Comparison of ENCODE assay signal across 16 cellular contexts in the genomic region with DNA sequence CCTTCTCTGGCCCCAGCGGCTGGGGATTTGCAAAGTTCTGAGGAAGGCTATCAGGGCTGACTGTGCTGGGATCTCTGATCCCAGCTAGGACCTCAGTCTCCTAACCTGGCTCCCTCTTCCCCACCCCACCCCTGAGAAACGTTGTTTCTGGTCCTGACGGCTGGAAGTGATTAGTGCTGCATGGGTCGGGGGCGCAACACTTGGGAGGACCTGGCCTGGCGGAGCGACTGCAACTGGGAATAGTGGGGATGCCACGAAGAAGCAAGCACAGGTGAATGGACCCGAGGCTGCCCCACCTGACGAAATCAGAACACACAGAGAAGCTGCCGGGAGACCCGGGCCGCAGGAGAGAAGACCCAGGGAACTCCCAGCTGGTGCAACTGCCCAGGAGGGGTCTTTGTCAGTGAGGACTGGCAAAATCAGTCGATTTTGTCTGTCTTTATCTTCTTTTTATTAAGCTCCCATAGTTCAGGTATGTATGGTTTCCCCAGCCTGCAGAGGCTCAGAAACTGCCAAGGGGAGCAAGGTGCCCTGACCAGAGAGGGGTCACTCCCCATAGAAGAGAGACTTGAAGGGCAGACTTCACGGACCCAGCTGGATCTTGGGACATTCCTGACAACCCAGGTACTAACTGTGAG. TPM values are rescaled to one million over a fixed set of nuclear protein-coding genes. Genes with fewer than 3 reads are reported as not detected.
DNase-seq lines count a peak whose midpoint lies in the region; ATAC-seq, FAIRE-seq and TF ChIP-seq lines count a peak whose summit lies in the region.
"Had no signal": no experiment of that assay in that cellular context is flagged by ENCODE, and none has a peak within 500 bp of the region (broad histone marks: within the 10 kb centered on the region; RNA-seq: fewer than 3 reads in every experiment).

No MANE protein-coding gene starts in this region.

- no CpG with 5 or more reads among the region's 15 CpGs for WGBS in H9 (ENCODE audit: extremely low coverage, insufficient read length, low lambda C conversion rate)
- 16% methylated on average over 15 of the region's 15 CpGs; no CpG with 5 or more reads in 1 of the 2 experiments for WGBS in H1 (ENCODE audit: extremely low coverage in 1 of 2, insufficient coverage in 1 of 2, insufficient read length in 1 of 2, insufficient replicate concordance in 2 of 2, low coverage in 1 of 2, low lambda C conversion rate in 2 of 2, missing lambda C conversion rate in 1 of 2), 2 experiments
- 72 to 76% methylated on average over 15 of the region's 15 CpGs for WGBS in lower leg skin, 2 donors

- H3K27ac Mint-ChIP-seq in H9 (0 out of 7 replicates have a peak overlapping the region, but pooled peaks of 1 of the 3 experiments have one; percentile 31), natural killer cell (no peak overlapping the region)
- H3K27ac Mint-ChIP-seq: effector memory CD8-positive, alpha-beta T cell had no signal

- H3K4me3 Mint-ChIP-seq in H9 = peak overlapping the region; percentile 70 to 75
- peak overlapping the region; percentile 56 for H3K4me3 Mint-ChIP-seq in natural killer cell

- ATAC-seq in natural killer cell = no peak
- ATAC-seq: effector memory CD8-positive, alpha-beta T cell; heart left ventricle; K562 had no signal

- H3K9ac ChIP-seq in H9 (ENCODE audit: extremely low read depth, insufficient read length, low read length) (no peak overlapping the region), H1 (replicated peaks in 1 of 4; ENCODE audit: extremely low read depth in 1 of 4, low read depth in 3 of 4, low read length in 3 of 4) (no peak overlapping the region)

- no peak for DNase-seq in AG10803 (ENCODE audit: low read depth)
- no peak for DNase-seq in H9
- DNase-seq in H1 (ENCODE audit: low read depth in 1 of 2, low spot score in 2 of 2) = peak in 1 of 2 experiments; percentile 58
- no peak for DNase-seq in natural killer cell
- DNase-seq in stimulated activated naive CD4-positive, alpha-beta T cell treated with Interleukin-2 at 50 U/mL for 16 hours (lab: John Stamatoyannopoulos, UW) = no peak
- DNase-seq in occipital lobe (lab: John Stamatoyannopoulos, UW) = no peak
- DNase-seq in lower leg skin (ENCODE audit: low spot score in 2 of 2) = no peak
- DNase-seq in retina = no peak
- DNase-seq: activated T-cell treated with anti-CD3 and anti-CD28 coated beads, Interleukin-2, amount 50 U/mL, for 1 hour; effector memory CD8-positive, alpha-beta T cell; NCI-H1436 treated with DMSO at 0.1 percent for 48 hours; NCI-H526 treated with DMSO at 0.1 percent for 48 hours had no signal

- H3K27ac ChIP-seq in H9 (ENCODE audit: insufficient read length, low read depth, low read length) (no peak overlapping the region), H1 (ENCODE audit: low read depth, low read length) (no peak overlapping the region)
- H3K27ac ChIP-seq: heart left ventricle had no signal

- peaks cover 52 to 64% of the 10 kb centered on the region in 2 experiments for H3K4me1 Mint-ChIP-seq in H9
- peaks cover 36 to 65% of the 10 kb centered on the region in 2 donors for H3K4me1 Mint-ChIP-seq in natural killer cell

- no peak overlapping the region for H2BK20ac ChIP-seq in H9 (ENCODE audit: low read depth, low read length, poor library complexity, severe bottlenecking)
- H2BK20ac ChIP-seq in H1 (ENCODE audit: low read length) = no peak overlapping the region

- H3K36me3 Mint-ChIP-seq in H9 (ENCODE audit: insufficient read depth in 1 of 3, low read depth in 3 of 3) = peaks cover 8 to 15% (median 13%) of the 10 kb centered on the region in 3 experiments
- H3K36me3 Mint-ChIP-seq in natural killer cell = no peaks in the 10 kb centered on the region

- H3K36me3 ChIP-seq in H1 (ENCODE audit: control insufficient read depth in 2 of 4, insufficient read depth in 4 of 4, low read length in 3 of 4) = no peaks in the 10 kb centered on the region; a peak in 1 of 8 replicates

- no peak overlapping the region for H2BK15ac ChIP-seq in H9 (ENCODE audit: low read depth, low read length)
- H2BK15ac ChIP-seq in H1 (ENCODE audit: low read length) = no peak overlapping the region

- H3K4ac ChIP-seq in H9 (ENCODE audit: low read depth, low read length) (no peak overlapping the region), H1 (replicated peaks; ENCODE audit: insufficient read length, low read depth, low read length) (no peak overlapping the region)

- CTCF ChIA-PET in H1 (lab: Charles Lee; ENCODE audit: partially characterized antibody) = interaction anchor here (0.7 to 5.1 kb wide), 13 partner anchors 10 to 91 kb away, joined by 3 to 24 read pairs (median 6); a partner anchor contains a TSS

- H3K14ac ChIP-seq in H9 (ENCODE audit: insufficient read depth, low read length) = no peak overlapping the region
- no peak overlapping the region for H3K14ac ChIP-seq in H1 (ENCODE audit: insufficient read length)

- H3K9me3 ChIP-seq in H9 (ENCODE audit: control insufficient read depth, low read depth, low read length) (no peaks in the 10 kb centered on the region), H1 (ENCODE audit: insufficient read depth in 2 of 2, low read depth in 1 of 2, low read length in 1 of 2) (no peaks in the 10 kb centered on the region)
- H3K9me3 ChIP-seq: heart left ventricle had no signal

- no peak for TF ChIP-seq RAD21 in H1 (IDR thresholded peaks at IDR 0.05 in 1 of 2, conservative IDR thresholded peaks at IDR 0.05 in 1 of 2; ENCODE audit: low read depth in 2 of 2, low read length in 2 of 2)

- H3K23me2 ChIP-seq in H9 (ENCODE audit: insufficient read length, low read depth, low read length, poor library complexity, severe bottlenecking) (peaks cover 41% of the 10 kb centered on the region), H1 (ENCODE audit: low read depth, low read length) (peaks cover 35% of the 10 kb centered on the region; the same call in 1 of the 2 replicates)

- H3K4me1 ChIP-seq in H9 (ENCODE audit: insufficient read depth, low read length) (peaks cover 2% of the 10 kb centered on the region; the same call in 1 of the 2 replicates), H1 (replicated peaks in 1 of 4; ENCODE audit: control insufficient read depth in 3 of 4, insufficient read depth in 4 of 4, low read length in 3 of 4) (peaks cover 7 to 59% (median 38%) of the 10 kb centered on the region in 4 experiments)

- H3K9me3 Mint-ChIP-seq in H9 (peaks cover 2 to 5% of the 10 kb centered on the region in 2 experiments; a peak in 3 of 5 replicates), natural killer cell (no peaks in the 10 kb centered on the region)
- H3K9me3 Mint-ChIP-seq: effector memory CD8-positive, alpha-beta T cell had no signal

- no peak overlapping the region for H2BK120ac ChIP-seq in H9 (ENCODE audit: low read depth, low read length, poor library complexity, severe bottlenecking)
- no peak overlapping the region for H2BK120ac ChIP-seq in H1 (replicated peaks; ENCODE audit: low read depth, low read length)

- TF ChIP-seq POLR2A in H1 (IDR thresholded peaks at IDR 0.05; ENCODE audit: control extremely low read depth in 1 of 2, low read depth in 2 of 2, low read length in 2 of 2) (no peak), lower leg skin (IDR thresholded peaks at IDR 0.05) (no peak)

- H4K20me1 ChIP-seq in H9 (ENCODE audit: control insufficient read depth, insufficient read depth, insufficient read length) = no peaks in the 10 kb centered on the region
- H4K20me1 ChIP-seq in H1 (replicated peaks in 1 of 2; ENCODE audit: control insufficient read depth in 1 of 2, insufficient read depth in 2 of 2, low read length in 2 of 2) = peaks cover 0 to 13% of the 10 kb centered on the region in 2 experiments

- no peak overlapping the region for H2AFZ ChIP-seq in H9 (ENCODE audit: low read length)
- H2AFZ ChIP-seq in H1 (ENCODE audit: low read length) = no peak overlapping the region

- H3K27me3 ChIP-seq in H9 (ENCODE audit: insufficient read depth, low read length) (peaks cover 91% of the 10 kb centered on the region), H1 (replicated peaks in 1 of 4; ENCODE audit: control insufficient read depth in 3 of 4, extremely low read depth in 1 of 4, insufficient read depth in 3 of 4, low read length in 3 of 4) (peaks cover 85 to 100% (median 99%) of the 10 kb centered on the region in 4 experiments)

- H3K4me2 ChIP-seq in H9 (ENCODE audit: insufficient read depth, insufficient read length, low read length) (peak overlapping the region; percentile 59), H1 (ENCODE audit: insufficient read depth in 1 of 2, low read depth in 2 of 2, low read length in 2 of 2) (peak overlapping the region; percentile 78 to 97)

- POLR2A ChIA-PET in H1 (lab: Charles Lee; ENCODE audit: partially characterized antibody) = interaction anchor here (0.9 to 9.4 kb wide), 15 partner anchors 10 to 88 kb away, joined by 3 to 73 read pairs (median 4); a partner anchor contains a TSS

- no peak overlapping the region for H3T11ph ChIP-seq in H9 (ENCODE audit: low read length)

- H3K79me2 ChIP-seq in H9 (ENCODE audit: insufficient read depth, low read length) = no peaks in the 10 kb centered on the region
- no peaks in the 10 kb centered on the region for H3K79me2 ChIP-seq in H1 (ENCODE audit: control insufficient read depth in 1 of 2, insufficient read depth in 2 of 2, low read length in 2 of 2)

- no peak overlapping the region for H3K18ac ChIP-seq in H9 (ENCODE audit: insufficient read length, low read depth, low read length)
- no peak overlapping the region for H3K18ac ChIP-seq in H1 (ENCODE audit: extremely low read depth, low read length)

- TF ChIP-seq CTCF in AG10803 (conservative IDR thresholded peaks at IDR 0.05; ENCODE audit: low read length) (no peak), H9 (conservative IDR thresholded peaks at IDR 0.05) (no peak), H1 (IDR thresholded peaks at IDR 0.05; ENCODE audit: control extremely low read depth in 1 of 3, insufficient read depth in 1 of 3, low read depth in 1 of 3, low read length in 3 of 3) (no peak), natural killer cell (IDR thresholded peaks at IDR 0.05) (no peak), lower leg skin (IDR thresholded peaks at IDR 0.05) (no peak)

- H4K91ac ChIP-seq in H9 (ENCODE audit: insufficient read length, low read depth, low read length) (no peak overlapping the region), H1 (replicated peaks; ENCODE audit: insufficient read length, low read length) (no peak overlapping the region)

- no peak for FAIRE-seq in H1 (lab: Jason Lieb, UNC)
- FAIRE-seq: K562 had no signal

- H2BK5ac ChIP-seq in H9 (ENCODE audit: insufficient read length, low read length) = no peak overlapping the region
- H2BK5ac ChIP-seq in H1 (ENCODE audit: low read depth, low read length) = no peak overlapping the region

- intact Hi-C loops in natural killer cell (cut with micrococcal nuclease) (no loop called here), lower leg skin (cut with DNase I; ENCODE audit: low total_unique reads) (no loop called here)

- no peak for TF ChIP-seq EP300 in H1 (IDR thresholded peaks at IDR 0.05; ENCODE audit: borderline replicate concordance in 1 of 2, low read depth in 2 of 2, low read length in 2 of 2)

- no peak overlapping the region for H2AK5ac ChIP-seq in H9 (ENCODE audit: insufficient read length, low read length)
- no peak overlapping the region for H2AK5ac ChIP-seq in H1 (ENCODE audit: low read depth, low read length)

- no peaks in the 10 kb centered on the region for H3K79me1 ChIP-seq in H9 (ENCODE audit: insufficient read depth, low read depth, low read length, poor library complexity, severe bottlenecking)
- H3K79me1 ChIP-seq in H1 (ENCODE audit: low read depth, low read length) = no peaks in the 10 kb centered on the region

- H4K8ac ChIP-seq in H9 (replicated peaks; ENCODE audit: insufficient read length, low read depth, low read length) (no peak overlapping the region), H1 (ENCODE audit: extremely low read depth, insufficient read depth, low read length) (peak overlapping the region; percentile 6)

- H3K56ac ChIP-seq in H9 (ENCODE audit: insufficient read length, low read depth, low read length) (no peak overlapping the region), H1 (replicated peaks; ENCODE audit: insufficient read length, low read depth, low read length) (no peak overlapping the region)

- peaks cover 100% of the 10 kb centered on the region for H3K27me3 Mint-ChIP-seq in H9 (ENCODE audit: low read depth)
- H3K27me3 Mint-ChIP-seq in natural killer cell (ENCODE audit: low read depth in 2 of 2) = peaks cover 0 to 8% of the 10 kb centered on the region in 2 donors

- H3K23ac ChIP-seq in H9 (ENCODE audit: insufficient read length, low read depth, low read length) (no peak overlapping the region), H1 (ENCODE audit: insufficient read length) (no peak overlapping the region)

- peak overlapping the region; percentile 22; the same call in 1 of the 2 replicates for H3K4me3 ChIP-seq in AG10803 (ENCODE audit: low read length)
- H3K4me3 ChIP-seq in H1 (ENCODE audit: extremely low read depth in 1 of 4, insufficient read depth in 2 of 4, low read depth in 3 of 4, low read length in 4 of 4) = peak overlapping the region; percentile 20 to 57 (median 46); a peak in 4 of 8 replicates
- H3K4me3 ChIP-seq in lower leg skin (ENCODE audit: low read depth, poor library complexity, severe bottlenecking) = no peak overlapping the region
- H3K4me3 ChIP-seq: K562 had no signal

- H4K5ac ChIP-seq in H9 (ENCODE audit: insufficient read length, low read depth, low read length) (no peak overlapping the region), H1 (ENCODE audit: insufficient read length, low read depth, low read length) (no peak overlapping the region)

- H2BK12ac ChIP-seq in H9 (ENCODE audit: insufficient read length, low read depth, low read length) = no peak overlapping the region
- no peak overlapping the region for H2BK12ac ChIP-seq in H1 (ENCODE audit: low read depth, low read length)

RNA-seq across cellular contexts. Expression of a gene that starts 0.7 kb away (rescaled TPM):
- total RNA-seq in H9 (2021) (1.1 TPM in 2 replicates), natural killer cell (1 to 10 TPM; 1.7 to 1.9 (median 1.8) TPM), occipital lobe (not detected), lower leg skin (1 to 10 TPM in 1 of 4 donors, under 1 TPM in 1, not detected in 2; 0.55 to 1.2 TPM)
- 0.55 TPM in 1 of 2 replicates, not detected in the other for total RNA-seq in H1 (2021; fragmentation: NEBNext Ultra II Directional; extraction: Animal tissue kit (Norgen Biotek cat#: 25700))
- polyA plus RNA-seq in H1 (2011; rRNA removed) = 0.27 and 0.42 TPM in 2 replicates
- 2.0 TPM for polyA plus RNA-seq in H1 (2011; cell fraction: cytosol; rRNA removed)
- 0.30 TPM for polyA plus RNA-seq in H1 (2011; cell fraction: nucleus; rRNA removed)
- polyA plus RNA-seq in H1 (2012, experiment 1 of 2) = 0.25 to 0.66 TPM (median 0.43 TPM) in 4 replicates
- 0.35 TPM for polyA plus RNA-seq in H1 (2012, experiment 2 of 2)
- 0.20 TPM for polyA plus RNA-seq in H1 (2013, experiment 1 of 2)
- 0.17 TPM for polyA plus RNA-seq in H1 (2013, experiment 2 of 2)
- 0.13 TPM in 1 of 2 replicates, not detected in the other for polyA minus RNA-seq in H1 (2011; rRNA and poly(A)+ RNA removed)
- polyA minus RNA-seq in H1 (2011; cell fraction: cytosol; rRNA and poly(A)+ RNA removed) = not detected
- polyA minus RNA-seq in H1 (2011; cell fraction: nucleus; rRNA and poly(A)+ RNA removed) = 1.7 TPM

RNA-seq across cellular contexts. Expression of a gene that starts 7.4 kb away (rescaled TPM):
- total RNA-seq in H9 (2021) = 23.8 and 28.1 TPM in 2 replicates
- 10.0 and 13.8 TPM in 2 replicates for total RNA-seq in H1 (2021; fragmentation: NEBNext Ultra II Directional; extraction: Animal tissue kit (Norgen Biotek cat#: 25700))
- polyA plus RNA-seq in H1 (2011; rRNA removed) = 12.1 and 23.7 TPM in 2 replicates
- polyA plus RNA-seq in H1 (2011; cell fraction: cytosol; rRNA removed) = 15.4 TPM
- 13.2 TPM for polyA plus RNA-seq in H1 (2011; cell fraction: nucleus; rRNA removed)
- polyA plus RNA-seq in H1 (2012, experiment 1 of 2) = 9.2 to 15.1 TPM (median 14.9 TPM) in 4 replicates
- 10.1 TPM for polyA plus RNA-seq in H1 (2012, experiment 2 of 2)
- 10.7 TPM for polyA plus RNA-seq in H1 (2013, experiment 1 of 2)
- polyA plus RNA-seq in H1 (2013, experiment 2 of 2) = 8.6 TPM
- polyA minus RNA-seq in H1 (2011; rRNA and poly(A)+ RNA removed) = 17.4 and 23.0 TPM in 2 replicates
- polyA minus RNA-seq in H1 (2011; cell fraction: cytosol; rRNA and poly(A)+ RNA removed) = 11.3 TPM
- 14.3 TPM for polyA minus RNA-seq in H1 (2011; cell fraction: nucleus; rRNA and poly(A)+ RNA removed)
- total RNA-seq in natural killer cell = 10 to 100 TPM; 22.9 to 35.9 (median 33.2) TPM
- total RNA-seq in occipital lobe = 6.4 TPM
- 10 to 100 TPM; 13.3 to 38.4 (median 24.1) TPM for total RNA-seq in lower leg skin

RNA-seq across cellular contexts. Expression of a gene that starts 14.2 kb away (rescaled TPM):
- total RNA-seq in H9 (2021) (0.20 and 0.26 TPM in 2 replicates), natural killer cell (under 1 TPM in 2 of 3 donors, not detected in 1; 0.23 to 0.45 TPM), occipital lobe (not detected), lower leg skin (not detected)
- total RNA-seq in H1 (2021; fragmentation: NEBNext Ultra II Directional; extraction: Animal tissue kit (Norgen Biotek cat#: 25700)) = 0.15 and 0.17 TPM in 2 replicates
- polyA plus RNA-seq in H1 (2011; rRNA removed) = 0.06 and 0.17 TPM in 2 replicates
- 0.09 TPM for polyA plus RNA-seq in H1 (2011; cell fraction: cytosol; rRNA removed)
- polyA plus RNA-seq in H1 (2011; cell fraction: nucleus; rRNA removed) = 0.44 TPM
- 0.11 to 0.47 TPM (median 0.28 TPM) in 4 replicates for polyA plus RNA-seq in H1 (2012, experiment 1 of 2)
- polyA plus RNA-seq in H1 (2012, experiment 2 of 2) = not detected
- polyA plus RNA-seq in H1 (2013, experiment 1 of 2) = 0.06 TPM
- 0.06 TPM for polyA plus RNA-seq in H1 (2013, experiment 2 of 2)
- polyA minus RNA-seq in H1 (2011; rRNA and poly(A)+ RNA removed) = 0.12 TPM in 1 of 2 replicates, not detected in the other
- polyA minus RNA-seq in H1 (2011; cell fraction: cytosol; rRNA and poly(A)+ RNA removed) = not detected
- polyA minus RNA-seq in H1 (2011; cell fraction: nucleus; rRNA and poly(A)+ RNA removed) = 1.1 TPM
- total RNA-seq: heart left ventricle, K562, lung microvascular endothelial cell had no signal
- polyA plus RNA-seq: CD14-positive monocyte, heart left ventricle, K562 had no signal

RNA-seq across cellular contexts. Expression of a gene that starts 17.2 kb away (rescaled TPM):
- total RNA-seq in H9 (2021) = 33.3 and 35.2 TPM in 2 replicates
- 27.4 and 28.8 TPM in 2 replicates for total RNA-seq in H1 (2021; fragmentation: NEBNext Ultra II Directional; extraction: Animal tissue kit (Norgen Biotek cat#: 25700))
- 29.9 and 36.1 TPM in 2 replicates for polyA plus RNA-seq in H1 (2011; rRNA removed)
- 29.6 TPM for polyA plus RNA-seq in H1 (2011; cell fraction: cytosol; rRNA removed)
- polyA plus RNA-seq in H1 (2011; cell fraction: nucleus; rRNA removed) = 91.5 TPM
- polyA plus RNA-seq in H1 (2012, experiment 1 of 2) = 20.1 to 25.2 TPM (median 23.8 TPM) in 4 replicates
- polyA plus RNA-seq in H1 (2012, experiment 2 of 2) = 18.1 TPM
- polyA plus RNA-seq in H1 (2013, experiment 1 of 2) = 17.3 TPM
- 17.2 TPM for polyA plus RNA-seq in H1 (2013, experiment 2 of 2)
- polyA minus RNA-seq in H1 (2011; rRNA and poly(A)+ RNA removed) = 22.5 and 28.6 TPM in 2 replicates
- 15.3 TPM for polyA minus RNA-seq in H1 (2011; cell fraction: cytosol; rRNA and poly(A)+ RNA removed)
- polyA minus RNA-seq in H1 (2011; cell fraction: nucleus; rRNA and poly(A)+ RNA removed) = 30.2 TPM
- total RNA-seq in natural killer cell = 10 to 100 TPM; 51.3 to 59.7 (median 53.1) TPM
- 5.9 TPM for total RNA-seq in occipital lobe
- 10 to 100 TPM; 18.4 to 26.1 (median 21.9) TPM for total RNA-seq in lower leg skin

RNA-seq across cellular contexts. Expression of a gene that starts 17.3 kb away (rescaled TPM):
- 21.5 and 21.6 TPM in 2 replicates for total RNA-seq in H9 (2021)
- total RNA-seq in H1 (2021; fragmentation: NEBNext Ultra II Directional; extraction: Animal tissue kit (Norgen Biotek cat#: 25700)) = 10.7 and 12.1 TPM in 2 replicates
- 6.0 and 6.7 TPM in 2 replicates for polyA plus RNA-seq in H1 (2011; rRNA removed)
- polyA plus RNA-seq in H1 (2011; cell fraction: cytosol; rRNA removed) = 5.9 TPM
- 20.6 TPM for polyA plus RNA-seq in H1 (2011; cell fraction: nucleus; rRNA removed)
- polyA plus RNA-seq in H1 (2012, experiment 1 of 2) = 5.5 to 8.1 TPM (median 6.8 TPM) in 4 replicates
- polyA plus RNA-seq in H1 (2012, experiment 2 of 2) = 4.4 TPM
- polyA plus RNA-seq in H1 (2013, experiment 1 of 2) = 5.4 TPM
- polyA plus RNA-seq in H1 (2013, experiment 2 of 2) = 3.8 TPM
- 20.4 and 22.4 TPM in 2 replicates for polyA minus RNA-seq in H1 (2011; rRNA and poly(A)+ RNA removed)
- 10.3 TPM for polyA minus RNA-seq in H1 (2011; cell fraction: cytosol; rRNA and poly(A)+ RNA removed)
- polyA minus RNA-seq in H1 (2011; cell fraction: nucleus; rRNA and poly(A)+ RNA removed) = 30.3 TPM
- 10 to 100 TPM; 14.9 to 25.2 (median 15.6) TPM for total RNA-seq in natural killer cell
- total RNA-seq in occipital lobe = 35.6 TPM
- 10 to 100 TPM; 11.7 to 16.1 (median 13.4) TPM for total RNA-seq in lower leg skin
